ENCODE assay signal across 19 cellular contexts in the genomic region with DNA sequence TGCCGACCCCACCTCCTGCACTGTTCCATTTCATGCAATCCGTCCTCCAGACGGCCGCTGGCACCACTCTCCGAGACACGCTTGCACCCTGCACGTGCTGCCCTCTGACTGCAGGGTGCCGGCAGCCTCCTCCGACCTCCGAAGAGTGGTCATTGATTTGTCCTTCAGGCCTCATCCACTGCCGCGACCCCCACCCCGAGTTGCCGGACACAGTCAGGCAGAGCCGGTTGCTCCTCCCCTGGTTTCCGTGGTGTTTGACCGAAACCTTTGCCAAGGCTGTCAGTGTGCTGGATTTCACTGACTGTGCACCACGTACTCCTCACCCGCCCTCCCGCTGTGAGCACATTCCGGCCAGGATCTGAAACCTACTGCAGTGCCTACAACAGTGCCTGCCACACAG.
A peak's percentile ranks its signal among the peaks of the same experiment; 100 is the strongest.
DNase-seq lines count a peak whose midpoint lies in the region; ATAC-seq, FAIRE-seq and TF ChIP-seq lines count a peak whose summit lies in the region.
"Had no signal": no experiment of that assay in that cellular context is flagged by ENCODE, and none has a peak within 500 bp of the region (broad histone marks: within the 10 kb centered on the region; RNA-seq: fewer than 3 reads in every experiment).

No MANE protein-coding gene starts in this region.

- no peaks in the 10 kb centered on the region; the same call in 1 of the 2 replicates for H4K20me1 ChIP-seq in IMR-90 (ENCODE audit: insufficient read depth, low read length)
- H4K20me1 ChIP-seq in HepG2 (ENCODE audit: insufficient read depth, low read length): no peaks in the 10 kb centered on the region

- TF ChIP-seq EP300 in HepG2 (IDR thresholded peaks at IDR 0.05; ENCODE audit: low read depth in 2 of 2, low read length in 2 of 2) (no peak), HepG2 (CRISPR knock-in tag; IDR thresholded peaks at IDR 0.05; ENCODE audit: borderline replicate concordance) (no peak)

- dilution Hi-C loops in IMR-90 (cut with HindIII; ENCODE audit: low sequenced_read_pairs, unreplicated experiment): no loop called here

- H3K23ac ChIP-seq in IMR-90 (ENCODE audit: low read depth, low read length): no peak overlapping the region

- H3K14ac ChIP-seq in IMR-90 (replicated peaks; ENCODE audit: low read depth, low read length): no peak overlapping the region

- TF ChIP-seq RAD21 in IMR-90 (IDR thresholded peaks at IDR 0.05; ENCODE audit: low read length): no peak
- TF ChIP-seq RAD21 in HepG2 (CRISPR knock-in tag; IDR thresholded peaks at IDR 0.05): no peak

- 27% methylated on average over 14 of the region's 21 CpGs; no CpG with 5 or more reads in 1 of the 2 experiments for WGBS in IMR-90 (ENCODE audit: extremely low coverage in 2 of 2, insufficient read length in 1 of 2), 2 experiments
- WGBS in HepG2 (ENCODE audit: low lambda C conversion rate): 8% methylated on average over 21 of the region's 21 CpGs

- no peak overlapping the region for H2BK15ac ChIP-seq in IMR-90 (ENCODE audit: low read depth, low read length)

- no peak overlapping the region for H2BK5ac ChIP-seq in IMR-90 (ENCODE audit: low read depth, low read length, poor library complexity, severe bottlenecking)

- H3K9me1 ChIP-seq in IMR-90 (ENCODE audit: insufficient read depth, low read length): no peaks in the 10 kb centered on the region

- no peak overlapping the region for H2BK20ac ChIP-seq in IMR-90 (ENCODE audit: low read depth, low read length)

- no peak overlapping the region for H3K56ac ChIP-seq in IMR-90 (ENCODE audit: extremely low read depth, insufficient read depth, low read length)

- H3K4me1 ChIP-seq in IMR-90 (ENCODE audit: control insufficient read depth, insufficient read depth, low read length) (peaks cover 3% of the 10 kb centered on the region), HepG2 (ENCODE audit: insufficient read depth, low read length) (no peaks in the 10 kb centered on the region)
- H3K4me1 ChIP-seq: esophagus squamous epithelium, SJSA1 had no signal

- no peak overlapping the region for H2BK120ac ChIP-seq in IMR-90 (ENCODE audit: low read depth, low read length)

- BruUV-seq in IMR-90 (replicated peaks; lab: Mats Ljungman, UMichigan): no TSS peak
- no TSS peak for BruUV-seq in HepG2 (replicated peaks; lab: Mats Ljungman, UMichigan)

- no peak overlapping the region for H3K18ac ChIP-seq in IMR-90 (ENCODE audit: low read depth, low read length)

- no peak overlapping the region for H2AK9ac ChIP-seq in IMR-90 (replicated peaks; ENCODE audit: low read depth, low read length, poor library complexity)

- TF ChIP-seq CTCF in IMR-90 (conservative IDR thresholded peaks at IDR 0.05; ENCODE audit: low read depth, low read length) (no peak), epithelial cell of proximal tubule (conservative IDR thresholded peaks at IDR 0.05; ENCODE audit: low read depth, low read length) (no peak), HepG2 (CRISPR knock-in tag; IDR thresholded peaks at IDR 0.05) (no peak), progenitor cell of endocrine pancreas (IDR thresholded peaks at IDR 0.05; ENCODE audit: unreplicated experiment) (no peak)

- H4K5ac ChIP-seq in IMR-90 (ENCODE audit: low read depth, low read length): no peak overlapping the region

- no peak for FAIRE-seq in HepG2 (lab: Jason Lieb, UNC)
- no peak for FAIRE-seq in GM12891 (lab: Jason Lieb, UNC)

- ATAC-seq in IMR-90 (ENCODE audit: low read depth) (peak; percentile 49), HepG2 (peak; percentile 31; the same call in 1 of the 3 replicates), GM18861 (IDR thresholded peaks at IDR 0.05; ENCODE audit: unreplicated experiment) (no peak)

- no peak overlapping the region for H3K4me3 Mint-ChIP-seq in progenitor cell of endocrine pancreas (ENCODE audit: low read depth)
- H3K4me3 Mint-ChIP-seq: activated B cell treated with CpG ODN at 0.5 μM for 24 hours; activated T-helper 1 cell treated with anti-CD3 and anti-CD28 coated beads, Interleukin-12 subunit alpha, Interleukin-12 subunit beta, Interleukin-2, Interleukin-4 antibody, amounts not matched to agents 30 ng/mL and 10 ng/mL and 1 ng/mL, durations not matched to agents 14 hours and 24 hours and 36 hours; CD8-positive, alpha-beta memory T cell; HFFc6 had no signal

- H2AFZ ChIP-seq in IMR-90 (replicated peaks; ENCODE audit: low read length, poor library complexity): peak overlapping the region; percentile 68
- H2AFZ ChIP-seq in HepG2 (ENCODE audit: low read length): no peak overlapping the region

- no peak overlapping the region for H3K4ac ChIP-seq in IMR-90 (ENCODE audit: low read depth, low read length)

- no peaks in the 10 kb centered on the region for H3K9me3 ChIP-seq in IMR-90 (ENCODE audit: control insufficient read depth, insufficient read depth, low read length)
- no peaks in the 10 kb centered on the region for H3K9me3 ChIP-seq in HepG2 (ENCODE audit: low read length)
- H3K9me3 ChIP-seq: esophagus squamous epithelium, SJSA1 had no signal

- H3K36me3 ChIP-seq in IMR-90 (ENCODE audit: control insufficient read depth, insufficient read depth, low read length): 0 out of 2 replicates have a peak, but pooled peaks cover 2% of the 10 kb centered on the region
- H3K36me3 ChIP-seq in HepG2 (replicated peaks in 1 of 2; ENCODE audit: control insufficient read depth in 1 of 2, insufficient read depth in 2 of 2, low read length in 2 of 2): no peaks in the 10 kb centered on the region
- H3K36me3 ChIP-seq: esophagus squamous epithelium, SJSA1 had no signal

- H3K27me3 ChIP-seq in IMR-90 (ENCODE audit: control insufficient read depth, insufficient read depth, low read length) (peaks cover 7% of the 10 kb centered on the region; the same call in 1 of the 2 replicates), HepG2 (ENCODE audit: control insufficient read depth in 1 of 2, insufficient read depth in 2 of 2, low read length in 2 of 2) (peaks cover 3 to 60% of the 10 kb centered on the region in 2 experiments; a peak in 4 of 5 replicates)

- CTCF ChIA-PET in IMR-90 (lab: Yijun Ruan, JAX) (no interaction called here), HepG2 (lab: Yijun Ruan, JAX; ENCODE audit: low intra/inter-chr PET ratio, low total read pairs) (no interaction called here)

- no peak overlapping the region for H3K9ac ChIP-seq in IMR-90 (ENCODE audit: low read depth, low read length)
- no peak overlapping the region for H3K9ac ChIP-seq in HepG2 (ENCODE audit: insufficient read depth, low read depth, low read length)

- H4K8ac ChIP-seq in IMR-90 (ENCODE audit: low read depth in 2 of 2, low read length in 2 of 2): no peak overlapping the region

- H4K91ac ChIP-seq in IMR-90 (ENCODE audit: insufficient read depth, low read depth, low read length): no peak overlapping the region

- intact Hi-C loops in IMR-90 (cut with micrococcal nuclease): no loop called here
- intact Hi-C loops in HepG2 (cut with micrococcal nuclease; ENCODE audit: unreplicated experiment): no loop called here

- H3K27ac ChIP-seq in IMR-90 (ENCODE audit: insufficient read depth, low read length): no peak overlapping the region
- H3K27ac ChIP-seq in HepG2 (ENCODE audit: extremely low read length, insufficient read depth, low read length): no peak overlapping the region
- H3K27ac ChIP-seq: esophagus squamous epithelium, SJSA1 had no signal

- H3K4me3 ChIP-seq in IMR-90 (ENCODE audit: insufficient read depth, low read depth, low read length) (no peak overlapping the region), epithelial cell of proximal tubule (ENCODE audit: low read depth, low read length) (peak overlapping the region; percentile 40), HepG2 (replicated peaks in 1 of 3; ENCODE audit: insufficient read depth in 1 of 3, low read depth in 2 of 3, low read length in 3 of 3) (no peak overlapping the region)
- H3K4me3 ChIP-seq: esophagus squamous epithelium, SJSA1 had no signal

- no peaks in the 10 kb centered on the region for H3K9me3 Mint-ChIP-seq in progenitor cell of endocrine pancreas (ENCODE audit: low read depth)
- H3K9me3 Mint-ChIP-seq: activated B cell treated with CpG ODN at 0.5 μM for 24 hours; activated T-helper 1 cell treated with anti-CD3 and anti-CD28 coated beads, Interleukin-12 subunit alpha, Interleukin-12 subunit beta, Interleukin-2, Interleukin-4 antibody, amounts not matched to agents 30 ng/mL and 10 ng/mL and 1 ng/mL, durations not matched to agents 14 hours and 24 hours and 36 hours had no signal

- H2AK5ac ChIP-seq in IMR-90 (ENCODE audit: low read depth, low read length): no peak overlapping the region

- peaks cover 2% of the 10 kb centered on the region for H3K4me1 Mint-ChIP-seq in progenitor cell of endocrine pancreas (ENCODE audit: low read depth)
- H3K4me1 Mint-ChIP-seq: activated B cell treated with CpG ODN at 0.5 μM for 24 hours; CD8-positive, alpha-beta memory T cell had no signal

- H3K27ac Mint-ChIP-seq in progenitor cell of endocrine pancreas: peak overlapping the region; percentile 5
- H3K27ac Mint-ChIP-seq: activated B cell treated with CpG ODN at 0.5 μM for 24 hours; activated T-helper 1 cell treated with anti-CD3 and anti-CD28 coated beads, Interleukin-12 subunit alpha, Interleukin-12 subunit beta, Interleukin-2, Interleukin-4 antibody, amounts not matched to agents 30 ng/mL and 10 ng/mL and 1 ng/mL, durations not matched to agents 14 hours and 24 hours and 36 hours; CD8-positive, alpha-beta memory T cell; HFFc6 had no signal

- H3K4me2 ChIP-seq in IMR-90 (ENCODE audit: low read depth, low read length): no peak overlapping the region; the same call in 1 of the 2 replicates
- H3K4me2 ChIP-seq in HepG2 (ENCODE audit: low read depth, low read length): no peak overlapping the region

- no peaks in the 10 kb centered on the region for H3K79me1 ChIP-seq in IMR-90 (ENCODE audit: low read depth in 1 of 2, low read length in 2 of 2)

- in situ Hi-C loops in IMR-90 (cut with MboI; ENCODE audit: low sequenced_read_pairs) (no loop called here), HepG2 (cut with HindIII; ENCODE audit: extremely low pct_ligation_motif_present, low pct_unique_long_range_greater_than_20kb) (no loop called here)

- DNase-seq in IMR-90 (no peak), epithelial cell of proximal tubule (ENCODE audit: low read depth) (no peak), HepG2 (ENCODE audit: low spot score) (no peak), progenitor cell of endocrine pancreas (ENCODE audit: low spot score, unreplicated experiment) (no peak), NCI-H2107 (lab: John Stamatoyannopoulos, UW) (no peak), GM12891 (ENCODE audit: insufficient read length, low spot score) (no peak), NCI-H510A (lab: John Stamatoyannopoulos, UW) (no peak)
- DNase-seq: activated B cell treated with CpG ODN at 0.5 μM for 24 hours; caudate nucleus; CD8-positive, alpha-beta memory T cell; esophagus squamous epithelium; HFFc6; Kasumi-1; NCI-H1105; OCI-M1; stimulated activated CD8-positive, alpha-beta memory T cell treated with anti-CD3 and anti-CD28 coated beads, Interleukin-4, amount 100 ng/mL, for 48 hours had no signal

- no peaks in the 10 kb centered on the region for H3K36me3 Mint-ChIP-seq in progenitor cell of endocrine pancreas (ENCODE audit: insufficient read depth)

- POLR2A ChIA-PET in IMR-90 (lab: Charles Lee; ENCODE audit: unreplicated experiment): no interaction called here
- POLR2A ChIA-PET in HepG2 (lab: Yijun Ruan, JAX): no interaction called here

- TF ChIP-seq POLR2A in IMR-90 (IDR thresholded peaks at IDR 0.05; ENCODE audit: low read depth, low read length) (no peak), HepG2 (IDR thresholded peaks at IDR 0.05; ENCODE audit: insufficient read depth in 1 of 2, low read depth in 2 of 2, low read length in 2 of 2) (no peak), GM12891 (IDR thresholded peaks at IDR 0.05; ENCODE audit: low read depth, low read length) (no peak)

- no peaks in the 10 kb centered on the region for H3K79me2 ChIP-seq in HepG2 (ENCODE audit: insufficient read depth, low read length)

- peaks cover 43% of the 10 kb centered on the region for H3K27me3 Mint-ChIP-seq in progenitor cell of endocrine pancreas
